Comparison of ENCODE assay signal across 8 cellular contexts in the genomic region with DNA sequence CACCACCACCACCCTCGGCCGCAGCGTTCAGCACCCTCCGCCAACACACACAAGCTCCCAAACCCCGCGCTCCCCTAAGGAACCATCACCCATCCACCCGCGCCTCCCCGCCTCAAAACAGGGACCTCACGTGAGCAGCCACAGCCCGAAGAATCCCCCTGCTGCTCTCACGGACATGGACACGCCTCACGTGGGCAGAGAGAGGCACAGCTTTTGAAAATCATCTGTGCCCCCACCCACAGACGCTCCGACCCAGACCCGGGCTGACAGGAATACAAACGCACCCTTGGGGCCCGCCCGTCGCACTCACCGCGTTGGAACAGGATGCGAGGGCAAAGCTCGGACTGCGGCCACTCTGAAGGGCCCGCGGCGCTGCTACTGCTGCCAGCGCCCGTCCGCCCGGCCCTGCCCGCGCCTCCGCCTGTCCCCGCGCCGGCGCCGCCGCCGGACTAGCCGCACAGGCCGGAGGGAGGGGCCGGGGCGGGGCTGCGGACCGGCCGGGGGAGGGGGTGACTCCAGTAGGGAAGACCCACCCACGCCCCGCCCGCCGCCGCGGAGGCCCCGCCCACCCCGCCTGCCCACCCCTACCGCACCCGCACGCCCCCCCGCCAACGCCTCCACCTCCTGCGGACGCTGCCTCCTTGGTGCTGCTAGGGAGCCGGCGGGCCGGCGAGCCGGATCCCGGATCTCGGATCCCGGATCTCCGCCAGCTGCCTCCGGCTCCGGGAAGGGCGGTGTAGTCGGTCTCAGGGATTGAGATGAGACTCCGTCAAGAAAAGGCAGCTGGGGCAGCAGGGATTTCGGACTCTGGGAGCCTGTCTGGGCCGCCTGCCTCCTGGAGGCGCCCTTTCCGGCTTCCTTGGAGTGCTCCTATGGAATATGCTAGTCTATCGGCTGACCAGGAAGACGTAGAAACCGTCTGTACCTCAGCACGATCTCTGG. TPM values are rescaled to one million over a fixed set of nuclear protein-coding genes. Genes with fewer than 3 reads are reported as not detected.
DNase-seq lines count a peak whose midpoint lies in the region; ATAC-seq and TF ChIP-seq lines count a peak whose summit lies in the region.

Gene TRIM3, minus strand, starts transcription at position 461 of the 942 bp plus-strand sequence. CDS start 8,246 bp downstream, outside the sequence.

- peaks cover 14% of the 10 kb centered on the region for H3K36me3 Mint-ChIP-seq in activated CD4-positive, alpha-beta T cell treated with anti-CD3 and anti-CD28 coated beads, Interleukin-2, amount 10 ng/mL, durations not matched to agents 7 days and 5 days (ENCODE audit: low read depth)

- intact Hi-C loops in left lung (cut with DNase I): no loop called here

- H3K36me3 ChIP-seq in left lung: peaks cover 0 to 26% of the 10 kb centered on the region in 2 donors

- peak within 1 kb of the TSS; percentile 62 for H3K27ac Mint-ChIP-seq in activated CD4-positive, alpha-beta T cell treated with anti-CD3 and anti-CD28 coated beads, Interleukin-2, amount 10 ng/mL, durations not matched to agents 7 days and 5 days

- peaks cover 21 to 36% of the 10 kb centered on the region in 2 donors for H3K4me1 ChIP-seq in left lung

- peaks cover 21% of the 10 kb centered on the region for H3K4me1 Mint-ChIP-seq in activated CD4-positive, alpha-beta T cell treated with anti-CD3 and anti-CD28 coated beads, Interleukin-2, amount 10 ng/mL, durations not matched to agents 7 days and 5 days

- peaks cover 8% of the 10 kb centered on the region for H3K27me3 Mint-ChIP-seq in activated CD4-positive, alpha-beta T cell treated with anti-CD3 and anti-CD28 coated beads, Interleukin-2, amount 10 ng/mL, durations not matched to agents 7 days and 5 days

- peak within 1 kb of the TSS; percentile 76 for H3K4me3 Mint-ChIP-seq in activated CD4-positive, alpha-beta T cell treated with anti-CD3 and anti-CD28 coated beads, Interleukin-2, amount 10 ng/mL, durations not matched to agents 7 days and 5 days

- H3K27ac ChIP-seq in left lung: peak within 1 kb of the TSS; percentile 90 to 97

- ATAC-seq in GM18861 (IDR thresholded peaks at IDR 0.05; ENCODE audit: unreplicated experiment) (peak; percentile 50), HG03139 (IDR thresholded peaks at IDR 0.05; ENCODE audit: unreplicated experiment) (peak; percentile 52), left lung (peak; percentile 90)

- TF ChIP-seq CTCF in left lung (IDR thresholded peaks at IDR 0.05): no peak

- CTCF ChIA-PET in activated CD4-positive, alpha-beta T cell treated with anti-CD3 and anti-CD28 coated beads, Interleukin-2, amount 10 ng/mL, durations not matched to agents 7 days and 5 days (lab: Charles Lee): interaction anchor here (0.5 to 1.3 kb wide), 4 partner anchors 9 to 94 kb away, joined by 3 to 4 read pairs (median 4); no protein-coding TSS in a partner anchor

- no peaks in the 10 kb centered on the region for H3K9me3 Mint-ChIP-seq in activated CD4-positive, alpha-beta T cell treated with anti-CD3 and anti-CD28 coated beads, Interleukin-2, amount 10 ng/mL, durations not matched to agents 7 days and 5 days

- peak within 1 kb of the TSS; percentile 64 to 72 for H3K4me3 ChIP-seq in left lung

- H3K9me3 ChIP-seq in left lung: no peaks in the 10 kb centered on the region

- POLR2A ChIA-PET in activated CD4-positive, alpha-beta T cell treated with anti-CD3 and anti-CD28 coated beads, Interleukin-2, amount 10 ng/mL, durations not matched to agents 7 days and 5 days (lab: Charles Lee): no interaction called here

- peak; percentile 75 for DNase-seq in A172 (ENCODE audit: low spot score)
- DNase-seq in NCI-H446 (lab: John Stamatoyannopoulos, UW): peak; percentile 31 to 90
- DNase-seq in activated CD4-positive, alpha-beta T cell treated with anti-CD3 and anti-CD28 coated beads, Interleukin-2, amount 10 ng/mL, durations not matched to agents 7 days and 5 days: peak; percentile 62
- peak; percentile 79 for DNase-seq in dedifferentiated amniotic fluid mesenchymal stem cell (ENCODE audit: extremely low spot score)
- DNase-seq in left lung: peak; percentile 95 to 98
- peak; percentile 64 for DNase-seq in stimulated activated CD4-positive, alpha-beta T cell treated with anti-CD3 and anti-CD28 coated beads, Interleukin-2, amount 100 ng/mL, for 4 hours (ENCODE audit: low read depth)

- H3K27me3 ChIP-seq in left lung: no peaks in the 10 kb centered on the region

RNA-seq across cellular contexts. Expression of gene TRIM3, which starts in this region (rescaled TPM):
- 27.3 and 32.8 TPM in 2 replicates for total RNA-seq in A172 (2014; rRNA removed; shearing (Covaris generic))
- 1 to 10 TPM; 6.8 to 8.4 TPM for total RNA-seq in activated CD4-positive, alpha-beta T cell treated with anti-CD3 and anti-CD28 coated beads, Interleukin-2, amount 10 ng/mL, durations not matched to agents 7 days and 5 days
- total RNA-seq in left lung: 10 to 100 TPM; 20.6 to 24.5 TPM

Comparison
In these comparisons a context has a peak if more than half of its experiments do, and no peak if none do; other contexts are left out.
1. Peak in every context shown above with its lines: DNase-seq, ATAC-seq, H3K4me3 ChIP-seq and H3K27ac ChIP-seq.